1 cellular context compared by ENCODE assay signal in genomic region chr5:157172408-157172807, GRCh38.
TF ChIP-seq lines count a peak whose summit lies in the region.

No MANE protein-coding gene starts in this region.

TF ChIP-seq in SK-N-SH, 30 proteins besides CTCF, POLR2A, EP300 and RAD21:
- no peak for TF ChIP-seq USF2 (IDR thresholded peaks at IDR 0.05; ENCODE audit: borderline replicate concordance, low read depth, low read length)
- no peak for TF ChIP-seq POLR2AphosphoS5 (IDR thresholded peaks at IDR 0.05; ENCODE audit: low read depth, low read length)
- no peak for TF ChIP-seq FOXM1 (IDR thresholded peaks at IDR 0.05; ENCODE audit: low read depth)
- TF ChIP-seq ELF1 (IDR thresholded peaks at IDR 0.05): no peak
